In genomic region chr11:32176223-32176811, GRCh38 we compare ENCODE assay signal across 8 cellular contexts.
DNase-seq lines count a peak whose midpoint lies in the region; ATAC-seq and TF ChIP-seq lines count a peak whose summit lies in the region.

No MANE protein-coding gene starts in this region.

- no peaks in the 10 kb centered on the region for H3K9me3 Mint-ChIP-seq in central memory CD8-positive, alpha-beta T cell

- H3K4me1 Mint-ChIP-seq in central memory CD8-positive, alpha-beta T cell = peaks cover 2% of the 10 kb centered on the region

- H3K4me3 Mint-ChIP-seq in central memory CD8-positive, alpha-beta T cell = no peak overlapping the region

- DNase-seq in AG09319 (ENCODE audit: extremely low read depth, low read depth) (peak; percentile 56), NCI-H2227 treated with DMSO at 0.1 percent for 48 hours (lab: John Stamatoyannopoulos, UW) (peak; percentile 66), left colon (peak; percentile 36 to 75)
- peak; percentile 60 for DNase-seq in activated CD4-positive, CD25-positive, alpha-beta regulatory T cell treated with anti-CD3 and anti-CD28 coated beads, Interleukin-2, amount 50 U/mL, for 16 hours (ENCODE audit: low read depth, low spot score)
- DNase-seq in central memory CD8-positive, alpha-beta T cell (ENCODE audit: low spot score in 2 of 2) = peak; percentile 67 to 71
- peak; percentile 66 for DNase-seq in stimulated activated CD4-positive, alpha-beta T cell treated with anti-CD3 and anti-CD28 coated beads, Interleukin-4, amount 100 ng/mL, for 1 hour

- ATAC-seq in GM18870 (IDR thresholded peaks at IDR 0.05; ENCODE audit: unreplicated experiment) = peak; percentile 82
- peak; percentile 84 for ATAC-seq in HG03175 (IDR thresholded peaks at IDR 0.05; ENCODE audit: unreplicated experiment)
- peak; percentile 52 for ATAC-seq in central memory CD8-positive, alpha-beta T cell (replicated peaks; ENCODE audit: extremely low read depth, poor library complexity, severe bottlenecking)
- peak; percentile 75 for ATAC-seq in left colon

- H3K36me3 Mint-ChIP-seq in central memory CD8-positive, alpha-beta T cell (ENCODE audit: insufficient read depth) = no peaks in the 10 kb centered on the region

- H3K27me3 Mint-ChIP-seq in central memory CD8-positive, alpha-beta T cell = peaks cover 8% of the 10 kb centered on the region

- no peak overlapping the region for H3K27ac Mint-ChIP-seq in central memory CD8-positive, alpha-beta T cell (ENCODE audit: low read depth)

- TF ChIP-seq CTCF in AG09319 (IDR thresholded peaks at IDR 0.05; ENCODE audit: low read depth, low read length) = peak; percentile 86

- intact Hi-C loops in left colon (cut with DNase I, micrococcal nuclease) = loop anchor here in 1 of 2 donors (2.0 kb wide), 1 partner anchor 124 kb away; no protein-coding TSS in a partner anchor

Comparison
In these comparisons a context has a peak if more than half of its experiments do, and no peak if none do; other contexts are left out.
1. Peak in every context shown above with its lines: DNase-seq and ATAC-seq.